In genomic region chr17:76671123-76671911, GRCh38 we compare ENCODE assay signal across 8 cellular contexts.
A peak's percentile ranks its signal among the peaks of the same experiment; 100 is the strongest.
DNase-seq lines count a peak whose midpoint lies in the region; ATAC-seq and TF ChIP-seq lines count a peak whose summit lies in the region.

No MANE protein-coding gene starts in this region.

- H3K27me3 ChIP-seq in OCI-LY3 (ENCODE audit: low read depth, low read length) = 0 out of 2 replicates have a peak, but pooled peaks cover 6% of the 10 kb centered on the region

- H3K79me2 ChIP-seq in OCI-LY3 (ENCODE audit: low read length) = 0 out of 2 replicates have a peak, but pooled peaks cover 2% of the 10 kb centered on the region

- H3K4me1 ChIP-seq in OCI-LY3 (ENCODE audit: low read length) = peaks cover 18% of the 10 kb centered on the region

- peak overlapping the region; percentile 46 for H3K27ac ChIP-seq in OCI-LY3 (ENCODE audit: low read length)

- H3K4me2 ChIP-seq in OCI-LY3 (ENCODE audit: low read length) = peak overlapping the region; percentile 86

- H3K4me3 ChIP-seq in OCI-LY3 (ENCODE audit: low read length) = peak overlapping the region; percentile 90

- no peaks in the 10 kb centered on the region for H4K20me1 ChIP-seq in OCI-LY3 (ENCODE audit: insufficient read depth, low read length)

- peak; percentile 96 for ATAC-seq in GM21528 (IDR thresholded peaks at IDR 0.05; ENCODE audit: low FRiP score, unreplicated experiment)

- TF ChIP-seq CTCF in OCI-LY3 (IDR thresholded peaks at IDR 0.05; ENCODE audit: low read depth, low read length) = no peak

- peak overlapping the region; percentile 75 for H2AFZ ChIP-seq in OCI-LY3 (ENCODE audit: low read depth, low read length)

- peak overlapping the region; percentile 72 for H3K9ac ChIP-seq in OCI-LY3 (ENCODE audit: low read length)

- no peaks in the 10 kb centered on the region for H3K36me3 ChIP-seq in OCI-LY3 (replicated peaks; ENCODE audit: low read depth, low read length)

- no peaks in the 10 kb centered on the region for H3K9me3 ChIP-seq in OCI-LY3 (ENCODE audit: insufficient read depth, low read length)

- peak; percentile 100 for DNase-seq in DMS 273 (lab: John Stamatoyannopoulos, UW; ENCODE audit: unreplicated experiment)
- peak; percentile 93 for DNase-seq in HuH-7.5 (ENCODE audit: low spot score)
- DNase-seq in activated T-cell treated with anti-CD3 and anti-CD28 coated beads for 24 hours (ENCODE audit: low read depth) = peak; percentile 98
- DNase-seq in epidermal melanocyte (ENCODE audit: insufficient read length, low spot score) = peak; percentile 100
- peak; percentile 100 for DNase-seq in midbrain (lab: John Stamatoyannopoulos, UW)
- peak; percentile 98 to 99 for DNase-seq in stimulated activated CD8-positive, alpha-beta memory T cell treated with anti-CD3 and anti-CD28 coated beads, Interleukin-15, amount 100 ng/mL, for 48 hours (ENCODE audit: low read depth in 2 of 2)

Comparison
In these comparisons a context has a peak if more than half of its experiments do, and no peak if none do; other contexts are left out.
1. Peak in every context shown above with its lines: DNase-seq, ATAC-seq, H3K4me3 ChIP-seq and H3K27ac ChIP-seq.